30 cellular contexts compared by ENCODE assay signal in the genomic region with DNA sequence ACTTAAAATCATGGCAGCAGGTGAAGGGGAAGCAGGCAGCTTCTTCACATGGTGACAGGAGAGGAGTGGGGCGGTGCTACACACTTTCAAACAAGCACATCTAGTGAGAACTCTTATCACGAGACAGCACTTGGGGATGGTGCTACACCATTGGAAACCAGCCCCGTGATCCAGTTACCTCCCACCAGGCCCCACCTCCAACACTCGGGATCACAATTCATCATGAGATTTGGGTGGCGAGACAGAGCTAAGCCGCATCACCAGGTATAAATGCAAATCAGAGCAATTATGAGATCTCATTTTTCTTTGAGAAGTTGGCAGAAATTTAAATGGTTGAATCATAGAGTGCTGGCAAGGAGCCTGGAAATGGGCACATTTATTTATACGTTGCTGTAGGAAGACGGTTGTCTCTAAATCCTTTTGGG. TPM values are rescaled to one million over a fixed set of nuclear protein-coding genes. Genes with fewer than 3 reads are reported as not detected.
A peak's percentile ranks its signal among the peaks of the same experiment; 100 is the strongest.
DNase-seq lines count a peak whose midpoint lies in the region; ATAC-seq, FAIRE-seq and TF ChIP-seq lines count a peak whose summit lies in the region.
"Had no signal": no experiment of that assay in that cellular context is flagged by ENCODE, and none has a peak within 500 bp of the region (broad histone marks: within the 10 kb centered on the region; RNA-seq: fewer than 3 reads in every experiment).

No MANE protein-coding gene starts in this region.

- H3K27ac ChIP-seq in DND-41 (ENCODE audit: low read length) (peak overlapping the region; percentile 68), caudate nucleus (ENCODE audit: low read depth, low read length) (no peak overlapping the region), keratinocyte (ENCODE audit: control insufficient read depth, insufficient read depth, low read length) (peak overlapping the region; percentile 71)
- H3K27ac ChIP-seq: heart left ventricle, lower lobe of right lung, parathyroid adenoma, SJCRH30, uterus had no signal

- DNase-seq in DND-41 (no peak), MG63 (peak; percentile 30), caudate nucleus (lab: John Stamatoyannopoulos, UW) (peak in 34 of 61 donors; percentile 14 to 87 (median 46)), keratinocyte (ENCODE audit: low read depth, low spot score) (no peak), NCI-H1092 treated with DMSO at 0.1 percent for 48 hours (lab: John Stamatoyannopoulos, UW) (no peak), ecto neural progenitor cell (ENCODE audit: low spot score) (no peak)
- DNase-seq: activated CD4-positive, alpha-beta memory T cell treated with anti-CD3 and anti-CD28 coated beads, Interleukin-2, amount 10 ng/mL, durations not matched to agents 7 days and 5 days; activated CD4-positive, CD25-positive, alpha-beta regulatory T cell treated with anti-CD3 and anti-CD28 coated beads, Interleukin-2, amount 50 U/mL, for 72 hours; C1 segment of cervical spinal cord; central memory CD4-positive, alpha-beta T cell; dermis blood vessel endothelial cell; DMS79 treated with DMSO at 0.1 percent for 48 hours; heart left ventricle; Kasumi-1; lower lobe of right lung; mucosa of descending colon; NCI-H1092; NCI-H2029; NCI-H526 treated with DMSO at 0.1 percent for 48 hours; SJCRH30; stimulated activated naive CD8-positive, alpha-beta T cell treated with anti-CD3 and anti-CD28 coated beads, Interleukin-15, amount 100 ng/mL, for 72 hours; T-helper 1 cell; uterus had no signal

- 0 out of 2 replicates have a peak overlapping the region, but pooled peaks have one; percentile 10 for H3K9ac ChIP-seq in DND-41 (ENCODE audit: low read depth, low read length)
- H3K9ac ChIP-seq in keratinocyte (ENCODE audit: control insufficient read depth, extremely low read depth, insufficient read depth, low read length) = peak overlapping the region; percentile 23
- H3K9ac ChIP-seq: parathyroid adenoma had no signal

- H3K36me3 ChIP-seq in DND-41 (ENCODE audit: insufficient read depth, low read length) = peaks cover 54% of the 10 kb centered on the region
- peaks cover 12% of the 10 kb centered on the region for H3K36me3 ChIP-seq in MG63
- peaks cover 1 to 11% of the 10 kb centered on the region in 2 experiments for H3K36me3 ChIP-seq in keratinocyte (ENCODE audit: control insufficient read depth in 2 of 2, extremely low read depth in 1 of 2, insufficient read depth in 2 of 2, low read length in 2 of 2)
- H3K36me3 ChIP-seq: uterus had no signal

- H2AFZ ChIP-seq in DND-41 (ENCODE audit: low read depth, low read length) = no peak overlapping the region
- H2AFZ ChIP-seq in keratinocyte (ENCODE audit: control insufficient read depth, low read length) = no peak overlapping the region
- H2AFZ ChIP-seq: parathyroid adenoma had no signal

- FAIRE-seq in keratinocyte (lab: Jason Lieb, UNC) = no peak
- FAIRE-seq: endothelial cell of umbilical vein, TTC549 had no signal

- H3K4me1 ChIP-seq in DND-41 (ENCODE audit: insufficient read depth, low read length) (peaks cover 53% of the 10 kb centered on the region), keratinocyte (ENCODE audit: control insufficient read depth, extremely low read depth, insufficient read depth, low read length) (peaks cover 15% of the 10 kb centered on the region)
- H3K4me1 ChIP-seq: parathyroid adenoma, SJCRH30, uterus had no signal

- no peaks in the 10 kb centered on the region for H3K9me3 ChIP-seq in DND-41 (ENCODE audit: insufficient read depth, low read length, severe bottlenecking)
- no peaks in the 10 kb centered on the region for H3K9me3 ChIP-seq in MG63
- no peaks in the 10 kb centered on the region for H3K9me3 ChIP-seq in keratinocyte (ENCODE audit: control insufficient read depth, low read depth, low read length)
- H3K9me3 ChIP-seq: lower lobe of right lung, mucosa of descending colon, uterus had no signal

- H3K27me3 ChIP-seq in DND-41 (ENCODE audit: insufficient read depth, low read length, poor library complexity) (no peaks in the 10 kb centered on the region), MG63 (no peaks in the 10 kb centered on the region), keratinocyte (ENCODE audit: control insufficient read depth, extremely low read depth, insufficient read depth, low read length) (no peaks in the 10 kb centered on the region)
- H3K27me3 ChIP-seq: heart left ventricle, SJCRH30, uterus had no signal

- H3K4me3 ChIP-seq in DND-41 (ENCODE audit: low read depth in 1 of 2, low read length in 2 of 2) (no peak overlapping the region), MG63 (no peak overlapping the region), keratinocyte (ENCODE audit: control insufficient read depth in 2 of 3, extremely low read depth in 1 of 3, insufficient read depth in 2 of 3, low read depth in 1 of 3, low read length in 3 of 3) (no peak overlapping the region)
- H3K4me3 ChIP-seq: heart left ventricle, lower lobe of right lung, mucosa of descending colon, SJCRH30, uterus had no signal

- dilution Hi-C loops in keratinocyte (cut with MboI; ENCODE audit: extremely low pct_ligation_motif_present, low sequenced_read_pairs) = no loop called here

- H3K79me2 ChIP-seq in DND-41 (ENCODE audit: insufficient read depth, low read length) (peaks cover 100% of the 10 kb centered on the region), keratinocyte (ENCODE audit: control insufficient read depth, insufficient read depth, low read length) (peaks cover 82% of the 10 kb centered on the region)

- H4K20me1 ChIP-seq in DND-41 (ENCODE audit: insufficient read depth, low read length) (peaks cover 63% of the 10 kb centered on the region), keratinocyte (ENCODE audit: control insufficient read depth, extremely low read depth, insufficient read depth, low read length) (peaks cover 9% of the 10 kb centered on the region)

- H3K4me2 ChIP-seq in DND-41 (ENCODE audit: insufficient read depth, low read length) (peak overlapping the region; percentile 23; the same call in 1 of the 2 replicates), keratinocyte (ENCODE audit: control insufficient read depth, extremely low read depth, insufficient read depth, low read depth, low read length) (peak overlapping the region; percentile 68)

- TF ChIP-seq CTCF in DND-41 (IDR thresholded peaks at IDR 0.05; ENCODE audit: borderline replicate concordance, extremely low read depth, low read length, poor library complexity, severe bottlenecking) (no peak), keratinocyte (optimal IDR thresholded peaks at IDR 0.05 in 1 of 3, IDR thresholded peaks at IDR 0.05 in 1 of 3, conservative IDR thresholded peaks at IDR 0.05 in 1 of 3; ENCODE audit: extremely low read depth in 1 of 3, insufficient read depth in 2 of 3, low read length in 3 of 3) (no peak)

- ATAC-seq in DND-41 (ENCODE audit: insufficient read depth, low read depth) (no peak), HG03045 (IDR thresholded peaks at IDR 0.05; ENCODE audit: unreplicated experiment) (no peak), GM18498 (IDR thresholded peaks at IDR 0.05; ENCODE audit: unreplicated experiment) (no peak)
- ATAC-seq: activated naive CD4-positive, alpha-beta T cell treated with anti-CD3 and anti-CD28 coated beads, Interleukin-2, amount 50 U/mL, for 72 hours; heart left ventricle; lower lobe of right lung; mucosa of descending colon; sciatic nerve; stimulated activated naive CD8-positive, alpha-beta T cell treated with anti-CD3 and anti-CD28 coated beads, Interleukin-15, amount 100 ng/mL, for 72 hours had no signal

- H3K9me1 ChIP-seq in keratinocyte (ENCODE audit: control insufficient read depth, extremely low read depth, insufficient read depth, low read length) = peaks cover 4% of the 10 kb centered on the region

RNA-seq across cellular contexts. Expression of gene IGF2R, which starts 31.4 kb away (rescaled TPM):
- 33.4 and 35.9 TPM in 2 replicates for total RNA-seq in MG63 (2014; rRNA removed; shearing (Covaris generic); ENCODE audit: low replicate concordance)
- 25.3 to 40.9 TPM (median 39.7 TPM) in 3 replicates for polyA plus RNA-seq in keratinocyte
- 101 TPM for polyA plus RNA-seq in keratinocyte (2011; ENCODE audit: low read depth)
- polyA plus RNA-seq in keratinocyte (2011; cell fraction: cytosol; rRNA removed) = 14.2 and 14.8 TPM in 2 replicates
- 184 and 194 TPM in 2 replicates for polyA plus RNA-seq in keratinocyte (2011; cell fraction: nucleus; rRNA removed)
- 48.6 and 61.8 TPM in 2 replicates for polyA plus RNA-seq in keratinocyte (2012; ENCODE audit: low replicate concordance)
- 105 to 258 TPM (median 147 TPM) in 3 replicates for polyA minus RNA-seq in keratinocyte
- 54.7 TPM for polyA minus RNA-seq in keratinocyte (2011; cell fraction: cytosol; rRNA and poly(A)+ RNA removed)
- polyA minus RNA-seq in keratinocyte (2011; cell fraction: nucleus; rRNA and poly(A)+ RNA removed) = 547 and 879 TPM in 2 replicates

Comparison
In these comparisons a context has a peak if more than half of its experiments do, and no peak if none do; other contexts are left out.
1. DNase-seq: peak in MG63 (single experiment) and caudate nucleus (34 of 61); none in DND-41 (single experiment), keratinocyte (single experiment), NCI-H1092 treated with DMSO at 0.1 percent for 48 hours (single experiment) and ecto neural progenitor cell (single experiment).